Comparison of ENCODE assay signal across 8 cellular contexts in genomic region chr19:49391581-49392399, GRCh38. TPM values are rescaled to one million over a fixed set of nuclear protein-coding genes. Genes with fewer than 3 reads are reported as not detected.
A peak's percentile ranks its signal among the peaks of the same experiment; 100 is the strongest.
DNase-seq lines count a peak whose midpoint lies in the region; ATAC-seq and TF ChIP-seq lines count a peak whose summit lies in the region.

No MANE protein-coding gene starts in this region.

- ATAC-seq in RWPE2 (ENCODE audit: low read depth) (peak; percentile 93), GM18858 (IDR thresholded peaks at IDR 0.05; ENCODE audit: unreplicated experiment) (no peak)

- intact Hi-C loops in activated T-helper 2 cell treated with anti-CD3 and anti-CD28 coated beads, Interferon-gamma antibody, Interleukin-2, Interleukin-4, amounts not matched to agents 10 μg/mL and 5 μg/mL and 100 μg/mL, durations not matched to agents 14 hours and 24 hours and 36 hours (cut with micrococcal nuclease), result loop anchor here (1.0 kb wide), 2 partner anchors 52 to 79 kb away; no protein-coding TSS in a partner anchor
- intact Hi-C loops in testis (cut with DNase I; ENCODE audit: low total_unique reads), result loop anchor here (10.0 kb wide), 1 partner anchor 53 kb away; the partner anchor contains the start of gene SLC17A7

- TF ChIP-seq CTCF in LNCaP clone FGC (IDR thresholded peaks at IDR 0.05; ENCODE audit: control insufficient read depth, extremely low read depth, insufficient read depth), result peak; percentile 97
- TF ChIP-seq CTCF in RWPE2 (IDR thresholded peaks at IDR 0.05; ENCODE audit: poor library complexity, severe bottlenecking), result peak; percentile 96
- TF ChIP-seq CTCF in foreskin fibroblast (IDR thresholded peaks at IDR 0.05; ENCODE audit: low read depth, low read length), result peak; percentile 73
- TF ChIP-seq CTCF in testis (IDR thresholded peaks at IDR 0.05), result peak; percentile 52 to 73 (median 69)

- peaks cover 5% of the 10 kb centered on the region for H3K27me3 Mint-ChIP-seq in activated T-helper 2 cell treated with anti-CD3 and anti-CD28 coated beads, Interferon-gamma antibody, Interleukin-2, Interleukin-4, amounts not matched to agents 10 μg/mL and 5 μg/mL and 100 μg/mL, durations not matched to agents 14 hours and 24 hours and 36 hours (ENCODE audit: low read depth)

- H3K4me1 ChIP-seq in RWPE2 (ENCODE audit: insufficient read depth, poor library complexity, severe bottlenecking) (no peaks in the 10 kb centered on the region), testis (no peaks in the 10 kb centered on the region)

- no peak for TF ChIP-seq POLR2A in testis (IDR thresholded peaks at IDR 0.05)

- no peaks in the 10 kb centered on the region for H3K9me3 Mint-ChIP-seq in activated T-helper 2 cell treated with anti-CD3 and anti-CD28 coated beads, Interferon-gamma antibody, Interleukin-2, Interleukin-4, amounts not matched to agents 10 μg/mL and 5 μg/mL and 100 μg/mL, durations not matched to agents 14 hours and 24 hours and 36 hours

- WGBS in testis, 2 donors, result 38 to 54% methylated on average over 11 to 14 of the region's 14 CpGs

- H3K27ac Mint-ChIP-seq in activated T-helper 2 cell treated with anti-CD3 and anti-CD28 coated beads, Interferon-gamma antibody, Interleukin-2, Interleukin-4, amounts not matched to agents 10 μg/mL and 5 μg/mL and 100 μg/mL, durations not matched to agents 14 hours and 24 hours and 36 hours, result no peak overlapping the region

- peaks cover 7% of the 10 kb centered on the region for H3K4me1 Mint-ChIP-seq in activated T-helper 2 cell treated with anti-CD3 and anti-CD28 coated beads, Interferon-gamma antibody, Interleukin-2, Interleukin-4, amounts not matched to agents 10 μg/mL and 5 μg/mL and 100 μg/mL, durations not matched to agents 14 hours and 24 hours and 36 hours (ENCODE audit: low read depth)

- no peaks in the 10 kb centered on the region for H3K36me3 Mint-ChIP-seq in activated T-helper 2 cell treated with anti-CD3 and anti-CD28 coated beads, Interferon-gamma antibody, Interleukin-2, Interleukin-4, amounts not matched to agents 10 μg/mL and 5 μg/mL and 100 μg/mL, durations not matched to agents 14 hours and 24 hours and 36 hours (ENCODE audit: low read depth)

- no peaks in the 10 kb centered on the region for H3K27me3 ChIP-seq in RWPE2 (ENCODE audit: insufficient read depth, poor library complexity, severe bottlenecking)
- no peaks in the 10 kb centered on the region for H3K27me3 ChIP-seq in testis

- no peak overlapping the region for H3K4me3 Mint-ChIP-seq in activated T-helper 2 cell treated with anti-CD3 and anti-CD28 coated beads, Interferon-gamma antibody, Interleukin-2, Interleukin-4, amounts not matched to agents 10 μg/mL and 5 μg/mL and 100 μg/mL, durations not matched to agents 14 hours and 24 hours and 36 hours (ENCODE audit: low read depth)

- H3K36me3 ChIP-seq in RWPE2 (ENCODE audit: low read depth) (no peaks in the 10 kb centered on the region), testis (ENCODE audit: low read depth, missing control alignments) (no peaks in the 10 kb centered on the region)

- peak; percentile 43 for DNase-seq in GM04504 (ENCODE audit: low read depth)
- DNase-seq in LNCaP clone FGC (ENCODE audit: low read depth), result peak; percentile 14
- DNase-seq in RWPE2 (ENCODE audit: low spot score), result no peak
- DNase-seq in activated T-helper 2 cell treated with anti-CD3 and anti-CD28 coated beads, Interferon-gamma antibody, Interleukin-2, Interleukin-4, amounts not matched to agents 10 μg/mL and 5 μg/mL and 100 μg/mL, durations not matched to agents 14 hours and 24 hours and 36 hours (ENCODE audit: low spot score), result peak; percentile 65
- peak; percentile 52 to 87 for DNase-seq in foreskin fibroblast
- peak; percentile 57 for DNase-seq in occipital lobe (lab: John Stamatoyannopoulos, UW)
- DNase-seq in testis, result peak; percentile 82

- no peak overlapping the region for H3K27ac ChIP-seq in RWPE2 (ENCODE audit: poor library complexity, severe bottlenecking)
- H3K27ac ChIP-seq in testis, result no peak overlapping the region

- no peak overlapping the region for H3K4me3 ChIP-seq in LNCaP clone FGC (ENCODE audit: low read depth, low read length)
- no peak overlapping the region for H3K4me3 ChIP-seq in RWPE2 (ENCODE audit: severe bottlenecking)
- no peak overlapping the region for H3K4me3 ChIP-seq in foreskin fibroblast (ENCODE audit: low read depth in 1 of 2, low read length in 2 of 2)
- H3K4me3 ChIP-seq in testis, result no peak overlapping the region

- H3K9me3 ChIP-seq in RWPE2 (ENCODE audit: severe bottlenecking) (no peaks in the 10 kb centered on the region), testis (no peaks in the 10 kb centered on the region)

RNA-seq across cellular contexts. Expression of gene KASH5, which starts 3.7 kb away (rescaled TPM):
- total RNA-seq in activated T-helper 2 cell treated with anti-CD3 and anti-CD28 coated beads, Interferon-gamma antibody, Interleukin-2, Interleukin-4, amounts not matched to agents 10 μg/mL and 5 μg/mL and 100 μg/mL, durations not matched to agents 14 hours and 24 hours and 36 hours, result 0.14 and 0.28 TPM in 2 replicates
- total RNA-seq in occipital lobe, result not detected
- 100 to 1,000 TPM in 1 of 2 donors, 10 to 100 TPM in 1; 72.8 to 102 TPM for total RNA-seq in testis
- polyA plus RNA-seq in testis (ENCODE audit: insufficient read depth, low read depth, low replicate concordance), result 121 TPM

RNA-seq across cellular contexts. Expression of gene DKKL1, which starts 28.1 kb away (rescaled TPM):
- total RNA-seq in activated T-helper 2 cell treated with anti-CD3 and anti-CD28 coated beads, Interferon-gamma antibody, Interleukin-2, Interleukin-4, amounts not matched to agents 10 μg/mL and 5 μg/mL and 100 μg/mL, durations not matched to agents 14 hours and 24 hours and 36 hours, result not detected in 2 replicates
- total RNA-seq in occipital lobe (2.2 TPM), testis (100 to 1,000 TPM; 145 to 190 TPM)
- polyA plus RNA-seq in testis (ENCODE audit: insufficient read depth, low read depth, low replicate concordance), result 487 TPM

RNA-seq across cellular contexts. Expression of gene TEAD2, which starts 29.6 kb away (rescaled TPM):
- not detected in 2 replicates for total RNA-seq in activated T-helper 2 cell treated with anti-CD3 and anti-CD28 coated beads, Interferon-gamma antibody, Interleukin-2, Interleukin-4, amounts not matched to agents 10 μg/mL and 5 μg/mL and 100 μg/mL, durations not matched to agents 14 hours and 24 hours and 36 hours
- total RNA-seq in occipital lobe, result 10.0 TPM
- 10 to 100 TPM; 12.6 to 20.8 TPM for total RNA-seq in testis
- 29.6 TPM for polyA plus RNA-seq in testis (ENCODE audit: insufficient read depth, low read depth, low replicate concordance)

RNA-seq across cellular contexts. Expression of gene PTH2, which starts 31.5 kb away (rescaled TPM):
- total RNA-seq in activated T-helper 2 cell treated with anti-CD3 and anti-CD28 coated beads, Interferon-gamma antibody, Interleukin-2, Interleukin-4, amounts not matched to agents 10 μg/mL and 5 μg/mL and 100 μg/mL, durations not matched to agents 14 hours and 24 hours and 36 hours, result not detected in 2 replicates
- not detected for total RNA-seq in occipital lobe
- not detected for total RNA-seq in testis
- not detected for polyA plus RNA-seq in testis (ENCODE audit: insufficient read depth, low read depth, low replicate concordance)

RNA-seq across cellular contexts. Expression of gene GFY, which starts 33.4 kb away (rescaled TPM):
- not detected in 2 replicates for total RNA-seq in activated T-helper 2 cell treated with anti-CD3 and anti-CD28 coated beads, Interferon-gamma antibody, Interleukin-2, Interleukin-4, amounts not matched to agents 10 μg/mL and 5 μg/mL and 100 μg/mL, durations not matched to agents 14 hours and 24 hours and 36 hours
- total RNA-seq in occipital lobe, result not detected
- total RNA-seq in testis, result under 1 TPM; 0.24 to 0.62 TPM
- 0.80 TPM for polyA plus RNA-seq in testis (ENCODE audit: insufficient read depth, low read depth, low replicate concordance)

Comparison
In these comparisons a context has a peak if more than half of its experiments do, and no peak if none do; other contexts are left out.
1. RNA of gene KASH5, which starts 3.7 kb away (total RNA-seq): 72.8 to 102 TPM in testis; 0.14 to 0.28 TPM in activated T-helper 2 cell treated with anti-CD3 and anti-CD28 coated beads, Interferon-gamma antibody, Interleukin-2, Interleukin-4, amounts not matched to agents 10 μg/mL and 5 μg/mL and 100 μg/mL, durations not matched to agents 14 hours and 24 hours and 36 hours and not detected in occipital lobe (single experiment); every median in the first group is over 10 times any median in the second.
2. RNA of gene DKKL1, which starts 28.1 kb away (total RNA-seq): 145 to 190 TPM in testis; 2.2 TPM in occipital lobe (single experiment) and not detected in activated T-helper 2 cell treated with anti-CD3 and anti-CD28 coated beads, Interferon-gamma antibody, Interleukin-2, Interleukin-4, amounts not matched to agents 10 μg/mL and 5 μg/mL and 100 μg/mL, durations not matched to agents 14 hours and 24 hours and 36 hours; every median in the first group is over 10 times any median in the second.
3. RNA of gene TEAD2, which starts 29.6 kb away (total RNA-seq): 12.6 to 20.8 TPM in testis and 10.0 TPM in occipital lobe (single experiment); not detected in activated T-helper 2 cell treated with anti-CD3 and anti-CD28 coated beads, Interferon-gamma antibody, Interleukin-2, Interleukin-4, amounts not matched to agents 10 μg/mL and 5 μg/mL and 100 μg/mL, durations not matched to agents 14 hours and 24 hours and 36 hours; every median in the first group is over 10 times any median in the second.
4. Peak in every context shown above with its lines, with median percentiles within 50 percentile points of each other: CTCF ChIP-seq.